In the genomic region with DNA sequence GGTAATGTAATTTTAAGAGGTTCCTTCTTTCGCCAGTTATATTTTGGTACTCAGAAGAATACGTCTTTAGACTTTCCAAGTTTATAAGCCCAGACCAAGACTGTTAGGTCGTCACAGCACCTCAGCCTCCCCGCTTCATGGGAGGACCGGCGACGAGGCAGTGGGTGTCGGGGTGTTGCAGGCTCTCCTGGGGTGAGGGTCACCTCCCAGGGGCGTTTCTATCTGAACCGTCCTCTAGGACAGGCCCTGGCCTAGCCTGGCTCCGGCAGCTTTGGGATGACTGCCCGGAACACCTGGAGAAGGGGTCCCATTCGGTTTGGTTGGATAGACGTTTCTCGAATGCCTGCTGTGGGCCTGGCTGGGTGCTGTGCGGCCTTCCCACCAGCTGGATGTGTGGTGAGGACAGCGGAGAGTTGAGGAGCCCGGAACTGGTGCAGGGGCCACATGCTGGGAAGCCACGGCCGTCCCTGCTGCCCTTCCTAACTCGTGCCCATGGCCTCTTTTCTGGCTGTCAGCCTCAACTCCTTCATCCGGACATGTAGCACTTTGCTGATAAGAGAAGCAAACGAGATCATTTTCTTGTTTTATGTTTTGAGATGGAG, we compare ENCODE assay signal across 1 cellular context.
TF ChIP-seq lines count a peak whose summit lies in the region.

No MANE protein-coding gene starts in this region.

TF ChIP-seq in H1, 55 proteins besides CTCF, POLR2A, EP300 and RAD21:
- no peak for TF ChIP-seq CBX5 (IDR thresholded peaks at IDR 0.05; ENCODE audit: low read depth, low read length)
- TF ChIP-seq EZH2 (IDR thresholded peaks at IDR 0.05; ENCODE audit: low read depth, low read length, severe bottlenecking), result no peak
- TF ChIP-seq NANOG (IDR thresholded peaks at IDR 0.05; ENCODE audit: insufficient read depth, low read depth, low read length, poor library complexity, severe bottlenecking), result no peak
- no peak for TF ChIP-seq CEBPB (IDR thresholded peaks at IDR 0.05; ENCODE audit: low read depth, low read length)
- no peak for TF ChIP-seq ZNF274 (IDR thresholded peaks at IDR 0.05; ENCODE audit: borderline replicate concordance, extremely low read depth, low read length)
